In genomic region chr3:129224984-129225393, GRCh38 we compare ENCODE assay signal across 1 cellular context.
TF ChIP-seq lines count a peak whose summit lies in the region.

No MANE protein-coding gene starts in this region.

TF ChIP-seq in HepG2, 621 proteins besides CTCF, POLR2A, EP300 and RAD21 (continued from another document and continues in another):
- TF ChIP-seq, protein P1, sequence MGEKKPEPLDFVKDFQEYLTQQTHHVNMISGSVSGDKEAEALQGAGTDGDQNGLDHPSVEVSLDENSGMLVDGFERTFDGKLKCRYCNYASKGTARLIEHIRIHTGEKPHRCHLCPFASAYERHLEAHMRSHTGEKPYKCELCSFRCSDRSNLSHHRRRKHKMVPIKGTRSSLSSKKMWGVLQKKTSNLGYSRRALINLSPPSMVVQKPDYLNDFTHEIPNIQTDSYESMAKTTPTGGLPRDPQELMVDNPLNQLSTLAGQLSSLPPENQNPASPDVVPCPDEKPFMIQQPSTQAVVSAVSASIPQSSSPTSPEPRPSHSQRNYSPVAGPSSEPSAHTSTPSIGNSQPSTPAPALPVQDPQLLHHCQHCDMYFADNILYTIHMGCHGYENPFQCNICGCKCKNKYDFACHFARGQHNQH (CRISPR knock-in tag; IDR thresholded peaks at IDR 0.05) = peak; percentile 38; the same call in 1 of the 2 replicates
- TF ChIP-seq GABPB1 (CRISPR knock-in tag; IDR thresholded peaks at IDR 0.05) = peak; percentile 53
- no peak for TF ChIP-seq HNRNPUL1 (IDR thresholded peaks at IDR 0.05; ENCODE audit: low read depth, low read length)
- peak; percentile 77 for TF ChIP-seq SAP130 (CRISPR knock-in tag; IDR thresholded peaks at IDR 0.05; ENCODE audit: low read depth)
- TF ChIP-seq PHB2 (IDR thresholded peaks at IDR 0.05; ENCODE audit: partially characterized antibody) = no peak
- TF ChIP-seq ETS1 (CRISPR knock-in tag; IDR thresholded peaks at IDR 0.05) = no peak
- 0 out of 2 replicates have a peak, but pooled peaks have one; percentile 53 for TF ChIP-seq ZFP82 (CRISPR knock-in tag; IDR thresholded peaks at IDR 0.05; ENCODE audit: borderline replicate concordance)
- peak; percentile 51 for TF ChIP-seq MED1 (CRISPR knock-in tag; IDR thresholded peaks at IDR 0.05)
- TF ChIP-seq ARNTL (CRISPR knock-in tag; IDR thresholded peaks at IDR 0.05) = 0 out of 2 replicates have a peak, but pooled peaks have one; percentile 20
- TF ChIP-seq, protein P2, sequence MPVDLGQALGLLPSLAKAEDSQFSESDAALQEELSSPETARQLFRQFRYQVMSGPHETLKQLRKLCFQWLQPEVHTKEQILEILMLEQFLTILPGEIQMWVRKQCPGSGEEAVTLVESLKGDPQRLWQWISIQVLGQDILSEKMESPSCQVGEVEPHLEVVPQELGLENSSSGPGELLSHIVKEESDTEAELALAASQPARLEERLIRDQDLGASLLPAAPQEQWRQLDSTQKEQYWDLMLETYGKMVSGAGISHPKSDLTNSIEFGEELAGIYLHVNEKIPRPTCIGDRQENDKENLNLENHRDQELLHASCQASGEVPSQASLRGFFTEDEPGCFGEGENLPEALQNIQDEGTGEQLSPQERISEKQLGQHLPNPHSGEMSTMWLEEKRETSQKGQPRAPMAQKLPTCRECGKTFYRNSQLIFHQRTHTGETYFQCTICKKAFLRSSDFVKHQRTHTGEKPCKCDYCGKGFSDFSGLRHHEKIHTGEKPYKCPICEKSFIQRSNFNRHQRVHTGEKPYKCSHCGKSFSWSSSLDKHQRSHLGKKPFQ (CRISPR knock-in tag; IDR thresholded peaks at IDR 0.05; ENCODE audit: insufficient replicate concordance) = peak; percentile 46
- 0 out of 2 replicates have a peak, but pooled peaks have one; percentile 51 for TF ChIP-seq ETV6 (CRISPR knock-in tag; conservative IDR thresholded peaks at IDR 0.05)
- peak; percentile 56 for TF ChIP-seq TAF1 (CRISPR knock-in tag; IDR thresholded peaks at IDR 0.05)
- TF ChIP-seq ZNF430 (CRISPR knock-in tag; IDR thresholded peaks at IDR 0.05) = peak; percentile 57; the same call in 1 of the 2 replicates
- peak; percentile 51 for TF ChIP-seq YY1 (IDR thresholded peaks at IDR 0.05; ENCODE audit: insufficient read depth, insufficient replicate concordance, low read depth, low read length)
- no peak for TF ChIP-seq MEIS1 (CRISPR knock-in tag; IDR thresholded peaks at IDR 0.05; ENCODE audit: borderline replicate concordance)
- TF ChIP-seq STAG1 (CRISPR knock-in tag; IDR thresholded peaks at IDR 0.05) = no peak; the same call in 1 of the 2 replicates
- TF ChIP-seq ARID2 (CRISPR knock-in tag; IDR thresholded peaks at IDR 0.05; ENCODE audit: borderline replicate concordance) = peak; percentile 34; the same call in 1 of the 2 replicates
- TF ChIP-seq ATF1 (CRISPR knock-in tag; IDR thresholded peaks at IDR 0.05) = peak; percentile 40; the same call in 1 of the 2 replicates
- TF ChIP-seq ZNF205 (CRISPR knock-in tag; IDR thresholded peaks at IDR 0.05) = peak; percentile 76; the same call in 1 of the 2 replicates
- peak; percentile 59 for TF ChIP-seq NCOA2 (CRISPR knock-in tag; IDR thresholded peaks at IDR 0.05)
- TF ChIP-seq ZNF639 (CRISPR knock-in tag; conservative IDR thresholded peaks at IDR 0.05) = 0 out of 2 replicates have a peak, but pooled peaks have one; percentile 55
- peak; percentile 62; the same call in 1 of the 2 replicates for TF ChIP-seq ESRRA (CRISPR knock-in tag; IDR thresholded peaks at IDR 0.05; ENCODE audit: low read depth)
- peak; percentile 92 for TF ChIP-seq GATAD2A (CRISPR knock-in tag; IDR thresholded peaks at IDR 0.05)
- TF ChIP-seq GFI1 (CRISPR knock-in tag; IDR thresholded peaks at IDR 0.05; ENCODE audit: borderline replicate concordance) = peak; percentile 86; the same call in 1 of the 2 replicates
- TF ChIP-seq, protein P3, sequence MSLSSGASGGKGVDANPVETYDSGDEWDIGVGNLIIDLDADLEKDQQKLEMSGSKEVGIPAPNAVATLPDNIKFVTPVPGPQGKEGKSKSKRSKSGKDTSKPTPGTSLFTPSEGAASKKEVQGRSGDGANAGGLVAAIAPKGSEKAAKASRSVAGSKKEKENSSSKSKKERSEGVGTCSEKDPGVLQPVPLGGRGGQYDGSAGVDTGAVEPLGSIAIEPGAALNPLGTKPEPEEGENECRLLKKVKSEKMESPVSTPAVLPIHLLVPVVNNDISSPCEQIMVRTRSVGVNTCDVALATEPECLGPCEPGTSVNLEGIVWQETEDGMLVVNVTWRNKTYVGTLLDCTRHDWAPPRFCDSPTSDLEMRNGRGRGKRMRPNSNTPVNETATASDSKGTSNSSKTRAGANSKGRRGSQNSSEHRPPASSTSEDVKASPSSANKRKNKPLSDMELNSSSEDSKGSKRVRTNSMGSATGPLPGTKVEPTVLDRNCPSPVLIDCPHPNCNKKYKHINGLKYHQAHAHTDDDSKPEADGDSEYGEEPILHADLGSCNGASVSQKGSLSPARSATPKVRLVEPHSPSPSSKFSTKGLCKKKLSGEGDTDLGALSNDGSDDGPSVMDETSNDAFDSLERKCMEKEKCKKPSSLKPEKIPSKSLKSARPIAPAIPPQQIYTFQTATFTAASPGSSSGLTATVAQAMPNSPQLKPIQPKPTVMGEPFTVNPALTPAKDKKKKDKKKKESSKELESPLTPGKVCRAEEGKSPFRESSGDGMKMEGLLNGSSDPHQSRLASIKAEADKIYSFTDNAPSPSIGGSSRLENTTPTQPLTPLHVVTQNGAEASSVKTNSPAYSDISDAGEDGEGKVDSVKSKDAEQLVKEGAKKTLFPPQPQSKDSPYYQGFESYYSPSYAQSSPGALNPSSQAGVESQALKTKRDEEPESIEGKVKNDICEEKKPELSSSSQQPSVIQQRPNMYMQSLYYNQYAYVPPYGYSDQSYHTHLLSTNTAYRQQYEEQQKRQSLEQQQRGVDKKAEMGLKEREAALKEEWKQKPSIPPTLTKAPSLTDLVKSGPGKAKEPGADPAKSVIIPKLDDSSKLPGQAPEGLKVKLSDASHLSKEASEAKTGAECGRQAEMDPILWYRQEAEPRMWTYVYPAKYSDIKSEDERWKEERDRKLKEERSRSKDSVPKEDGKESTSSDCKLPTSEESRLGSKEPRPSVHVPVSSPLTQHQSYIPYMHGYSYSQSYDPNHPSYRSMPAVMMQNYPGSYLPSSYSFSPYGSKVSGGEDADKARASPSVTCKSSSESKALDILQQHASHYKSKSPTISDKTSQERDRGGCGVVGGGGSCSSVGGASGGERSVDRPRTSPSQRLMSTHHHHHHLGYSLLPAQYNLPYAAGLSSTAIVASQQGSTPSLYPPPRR (CRISPR knock-in tag; IDR thresholded peaks at IDR 0.05; ENCODE audit: borderline replicate concordance) = peak; percentile 49; the same call in 1 of the 2 replicates
- TF ChIP-seq ZNF331 (CRISPR knock-in tag; IDR thresholded peaks at IDR 0.05) = peak; percentile 89
- TF ChIP-seq KLF16 (CRISPR knock-in tag; IDR thresholded peaks at IDR 0.05) = no peak; a peak in 1 of 4 replicates
- TF ChIP-seq, protein P4, sequence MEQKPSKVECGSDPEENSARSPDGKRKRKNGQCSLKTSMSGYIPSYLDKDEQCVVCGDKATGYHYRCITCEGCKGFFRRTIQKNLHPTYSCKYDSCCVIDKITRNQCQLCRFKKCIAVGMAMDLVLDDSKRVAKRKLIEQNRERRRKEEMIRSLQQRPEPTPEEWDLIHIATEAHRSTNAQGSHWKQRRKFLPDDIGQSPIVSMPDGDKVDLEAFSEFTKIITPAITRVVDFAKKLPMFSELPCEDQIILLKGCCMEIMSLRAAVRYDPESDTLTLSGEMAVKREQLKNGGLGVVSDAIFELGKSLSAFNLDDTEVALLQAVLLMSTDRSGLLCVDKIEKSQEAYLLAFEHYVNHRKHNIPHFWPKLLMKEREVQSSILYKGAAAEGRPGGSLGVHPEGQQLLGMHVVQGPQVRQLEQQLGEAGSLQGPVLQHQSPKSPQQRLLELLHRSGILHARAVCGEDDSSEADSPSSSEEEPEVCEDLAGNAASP (CRISPR knock-in tag; IDR thresholded peaks at IDR 0.05; ENCODE audit: borderline replicate concordance) = peak; percentile 71; the same call in 1 of the 2 replicates
- peak; percentile 53; the same call in 1 of the 2 replicates for TF ChIP-seq NR2F2 (IDR thresholded peaks at IDR 0.05; ENCODE audit: borderline replicate concordance, low read depth)
- TF ChIP-seq ZNF160 (CRISPR knock-in tag; IDR thresholded peaks at IDR 0.05) = peak; percentile 45; the same call in 1 of the 2 replicates
- TF ChIP-seq ZSCAN12 (CRISPR knock-in tag; IDR thresholded peaks at IDR 0.05) = no peak
- TF ChIP-seq RXRB (CRISPR knock-in tag; IDR thresholded peaks at IDR 0.05; ENCODE audit: borderline replicate concordance) = peak; percentile 74
- peak; percentile 72 for TF ChIP-seq HNRNPL (IDR thresholded peaks at IDR 0.05; ENCODE audit: low read depth, low read length)
- no peak for TF ChIP-seq NCOA1 (CRISPR knock-in tag; IDR thresholded peaks at IDR 0.05)
- TF ChIP-seq FOXP1 (IDR thresholded peaks at IDR 0.05) = no peak
- peak; percentile 54; the same call in 1 of the 2 replicates for TF ChIP-seq FOXP1 (CRISPR knock-in tag; IDR thresholded peaks at IDR 0.05)
- peak; percentile 29; the same call in 1 of the 2 replicates for TF ChIP-seq MYC (CRISPR knock-in tag; IDR thresholded peaks at IDR 0.05; ENCODE audit: borderline replicate concordance)
- TF ChIP-seq PAXIP1 (CRISPR knock-in tag; conservative IDR thresholded peaks at IDR 0.05) = peak; percentile 91
- TF ChIP-seq, protein P5, sequence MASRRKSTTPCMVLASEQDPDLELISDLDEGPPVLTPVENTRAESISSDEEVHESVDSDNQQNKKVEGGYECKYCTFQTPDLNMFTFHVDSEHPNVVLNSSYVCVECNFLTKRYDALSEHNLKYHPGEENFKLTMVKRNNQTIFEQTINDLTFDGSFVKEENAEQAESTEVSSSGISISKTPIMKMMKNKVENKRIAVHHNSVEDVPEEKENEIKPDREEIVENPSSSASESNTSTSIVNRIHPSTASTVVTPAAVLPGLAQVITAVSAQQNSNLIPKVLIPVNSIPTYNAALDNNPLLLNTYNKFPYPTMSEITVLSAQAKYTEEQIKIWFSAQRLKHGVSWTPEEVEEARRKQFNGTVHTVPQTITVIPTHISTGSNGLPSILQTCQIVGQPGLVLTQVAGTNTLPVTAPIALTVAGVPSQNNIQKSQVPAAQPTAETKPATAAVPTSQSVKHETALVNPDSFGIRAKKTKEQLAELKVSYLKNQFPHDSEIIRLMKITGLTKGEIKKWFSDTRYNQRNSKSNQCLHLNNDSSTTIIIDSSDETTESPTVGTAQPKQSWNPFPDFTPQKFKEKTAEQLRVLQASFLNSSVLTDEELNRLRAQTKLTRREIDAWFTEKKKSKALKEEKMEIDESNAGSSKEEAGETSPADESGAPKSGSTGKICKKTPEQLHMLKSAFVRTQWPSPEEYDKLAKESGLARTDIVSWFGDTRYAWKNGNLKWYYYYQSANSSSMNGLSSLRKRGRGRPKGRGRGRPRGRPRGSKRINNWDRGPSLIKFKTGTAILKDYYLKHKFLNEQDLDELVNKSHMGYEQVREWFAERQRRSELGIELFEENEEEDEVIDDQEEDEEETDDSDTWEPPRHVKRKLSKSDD (CRISPR knock-in tag; IDR thresholded peaks at IDR 0.05; ENCODE audit: low read depth) = 0 out of 2 replicates have a peak, but pooled peaks have one; percentile 45
- TF ChIP-seq ZBTB25 (CRISPR knock-in tag; IDR thresholded peaks at IDR 0.05) = no peak
- peak; percentile 32; the same call in 1 of the 2 replicates for TF ChIP-seq ZBTB7B (CRISPR knock-in tag; IDR thresholded peaks at IDR 0.05)
- TF ChIP-seq CREM (IDR thresholded peaks at IDR 0.05) = peak; percentile 41; the same call in 1 of the 2 replicates
- TF ChIP-seq CREM (CRISPR knock-in tag; IDR thresholded peaks at IDR 0.05) = no peak
- peak; percentile 40; the same call in 1 of the 2 replicates for TF ChIP-seq ZFP1 (CRISPR knock-in tag; IDR thresholded peaks at IDR 0.05)
- no peak for TF ChIP-seq ZNF839 (CRISPR knock-in tag; IDR thresholded peaks at IDR 0.05; ENCODE audit: borderline replicate concordance)
